ENCODE assay signal across 1 cellular context in the genomic region with DNA sequence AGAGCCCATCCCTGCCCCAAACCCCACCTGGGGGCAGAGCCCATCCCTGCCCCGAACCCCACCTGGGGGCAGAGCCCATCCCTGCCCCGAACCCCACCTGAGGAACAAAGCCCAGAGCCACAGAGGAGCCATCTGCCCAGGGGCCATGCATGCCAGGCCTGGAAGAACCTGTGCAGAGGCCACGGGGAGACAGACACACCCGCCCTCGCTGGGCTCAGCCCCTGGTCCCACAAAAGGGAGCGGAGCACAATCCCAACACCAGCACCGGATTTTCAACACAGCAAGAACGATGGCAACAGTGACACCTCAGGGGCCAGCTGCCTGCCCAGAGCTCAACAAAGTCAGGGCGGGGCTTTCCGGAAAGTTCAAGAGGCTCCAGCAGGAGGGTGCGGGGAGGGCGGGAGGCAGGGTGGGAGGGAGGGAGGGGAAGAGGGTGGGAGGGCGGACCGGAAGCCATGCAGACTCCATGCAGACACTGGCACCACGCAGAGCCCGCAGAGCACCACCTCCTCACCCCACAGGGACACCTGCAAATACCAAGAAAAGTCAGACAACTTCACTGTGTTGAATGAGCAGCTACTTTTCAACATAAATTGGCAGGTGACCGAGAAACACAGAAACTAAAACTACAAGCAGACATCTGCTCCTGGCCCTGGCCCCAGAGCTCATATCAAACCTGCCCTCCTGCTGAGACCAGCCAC.
TF ChIP-seq lines count a peak whose summit lies in the region.

No MANE protein-coding gene starts in this region.

TF ChIP-seq in H1, 55 proteins besides CTCF, POLR2A, EP300 and RAD21 (continued from another document):
- TF ChIP-seq, protein P1, sequence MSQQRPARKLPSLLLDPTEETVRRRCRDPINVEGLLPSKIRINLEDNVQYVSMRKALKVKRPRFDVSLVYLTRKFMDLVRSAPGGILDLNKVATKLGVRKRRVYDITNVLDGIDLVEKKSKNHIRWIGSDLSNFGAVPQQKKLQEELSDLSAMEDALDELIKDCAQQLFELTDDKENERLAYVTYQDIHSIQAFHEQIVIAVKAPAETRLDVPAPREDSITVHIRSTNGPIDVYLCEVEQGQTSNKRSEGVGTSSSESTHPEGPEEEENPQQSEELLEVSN (IDR thresholded peaks at IDR 0.05): no peak
- TF ChIP-seq GABPA (IDR thresholded peaks at IDR 0.05; ENCODE audit: borderline replicate concordance, insufficient read depth, low read length) (no peak), PHF8 (conservative IDR thresholded peaks at IDR 0.05; ENCODE audit: low read depth, low read length) (no peak)
